In genomic region chr6:42692151-42692911, GRCh38 we compare ENCODE assay signal across 11 cellular contexts. TPM values are rescaled to one million over a fixed set of nuclear protein-coding genes. Genes with fewer than 3 reads are reported as not detected.
DNase-seq lines count a peak whose midpoint lies in the region; ATAC-seq and TF ChIP-seq lines count a peak whose summit lies in the region.
"Had no signal": no experiment of that assay in that cellular context is flagged by ENCODE, and none has a peak within 500 bp of the region (broad histone marks: within the 10 kb centered on the region; RNA-seq: fewer than 3 reads in every experiment).

No MANE protein-coding gene starts in this region.

- H3K4me3 ChIP-seq in lung = no peak overlapping the region

- peak overlapping the region in 1 of 2 donors; percentile 58 for H3K27ac ChIP-seq in lung (ENCODE audit: low read depth in 1 of 2, low read length in 1 of 2)

- TF ChIP-seq CTCF in lung (IDR thresholded peaks at IDR 0.05; ENCODE audit: control extremely low read depth, extremely low read depth) = no peak

- ATAC-seq in left cardiac atrium = peak; percentile 39 to 40
- no peak for ATAC-seq in Right ventricle myocardium superior (ENCODE audit: poor library complexity)
- ATAC-seq in lung (ENCODE audit: insufficient read depth, low FRiP score) = peak; percentile 71
- no peak for ATAC-seq in HG02642 (IDR thresholded peaks at IDR 0.05; ENCODE audit: poor library complexity, unreplicated experiment)

- H3K9me3 ChIP-seq in lung (ENCODE audit: control insufficient read depth in 2 of 2, insufficient read depth in 1 of 2, low read length in 1 of 2) = no peaks in the 10 kb centered on the region

- peaks cover 29 to 33% of the 10 kb centered on the region in 2 donors for H3K36me3 ChIP-seq in lung (ENCODE audit: control insufficient read depth in 2 of 2, insufficient read depth in 2 of 2, low read length in 2 of 2)

- no peaks in the 10 kb centered on the region for H3K27me3 ChIP-seq in lung (ENCODE audit: control insufficient read depth, insufficient read depth)

- H3K4me1 ChIP-seq in lung (ENCODE audit: control insufficient read depth in 2 of 2, insufficient read depth in 2 of 2, low read length in 2 of 2) = peaks cover 0 to 1% of the 10 kb centered on the region in 2 donors

- DNase-seq in left cardiac atrium (peak; percentile 44), Right ventricle myocardium superior (no peak), astrocyte of the hippocampus (ENCODE audit: low read depth, low spot score) (peak; percentile 89), lung (ENCODE audit: low spot score) (peak; percentile 56), globus pallidus (ENCODE audit: low spot score) (no peak), cerebellar cortex (ENCODE audit: low spot score) (no peak)
- no peak for DNase-seq in stimulated activated CD4-positive, alpha-beta T cell treated with anti-CD3 and anti-CD28 coated beads, Interleukin-2, amount 100 ng/mL, for 24 hours
- DNase-seq: DMS79; NCI-H1694; stimulated activated naive CD4-positive, alpha-beta T cell treated with Interleukin-2 at 50 U/mL for 16 hours had no signal

- intact Hi-C loops in left cardiac atrium (cut with DNase I) = no loop called here
- intact Hi-C loops in Right ventricle myocardium superior (cut with DNase I) = no loop called here

- WGBS in lung, 2 donors = 66 to 88% methylated on average over 4 of the region's 4 CpGs

RNA-seq across cellular contexts. Expression of gene PRPH2, which starts 30.1 kb away (rescaled TPM):
- total RNA-seq in left cardiac atrium (1 to 10 TPM; 1.1 to 1.2 TPM), Right ventricle myocardium superior (0.30 TPM), lung (1 to 10 TPM; 1.7 to 2.6 TPM)
- under 1 TPM; 0.31 to 0.62 TPM for polyA plus RNA-seq in lung

RNA-seq across cellular contexts. Expression of gene TBCC, which starts 53.6 kb away (rescaled TPM):
- 10 to 100 TPM; 12.2 to 13.0 TPM for total RNA-seq in left cardiac atrium
- total RNA-seq in Right ventricle myocardium superior = 10.2 TPM
- 10 to 100 TPM; 22.1 to 22.2 TPM for total RNA-seq in lung
- polyA plus RNA-seq in lung = 10 to 100 TPM; 21.6 to 38.0 TPM

Comparison
In these comparisons a context has a peak if more than half of its experiments do, and no peak if none do; other contexts are left out.
1. ATAC-seq: peak in left cardiac atrium (2 of 2) and lung (single experiment); none in Right ventricle myocardium superior (single experiment) and HG02642 (single experiment).
2. DNase-seq: peak in left cardiac atrium (single experiment), astrocyte of the hippocampus (single experiment) and lung (single experiment); none in Right ventricle myocardium superior (single experiment), globus pallidus (single experiment), cerebellar cortex (single experiment) and stimulated activated CD4-positive, alpha-beta T cell treated with anti-CD3 and anti-CD28 coated beads, Interleukin-2, amount 100 ng/mL, for 24 hours (0 of 2).